13 cellular contexts compared by ENCODE assay signal in genomic region chr19:44303305-44303704, GRCh38. TPM values are rescaled to one million over a fixed set of nuclear protein-coding genes. Genes with fewer than 3 reads are reported as not detected.
DNase-seq lines count a peak whose midpoint lies in the region; ATAC-seq and TF ChIP-seq lines count a peak whose summit lies in the region.
"Had no signal": no experiment of that assay in that cellular context is flagged by ENCODE, and none has a peak within 500 bp of the region (broad histone marks: within the 10 kb centered on the region; RNA-seq: fewer than 3 reads in every experiment).

No MANE protein-coding gene starts in this region.

- intact Hi-C loops in esophagus squamous epithelium (cut with DNase I), result no loop called here

- CTCF ChIA-PET in CD8-positive, alpha-beta memory T cell (lab: Charles Lee), result no interaction called here
- CTCF ChIA-PET in T-cell (lab: Charles Lee), result no interaction called here

- TF ChIP-seq POLR2A in esophagus squamous epithelium (IDR thresholded peaks at IDR 0.05), result no peak

- peak; percentile 6 for DNase-seq in A172 (ENCODE audit: low spot score)
- no peak for DNase-seq in CD8-positive, alpha-beta memory T cell
- no peak for DNase-seq in T-cell
- DNase-seq in kidney glomerular epithelial cell (lab: John Stamatoyannopoulos, UW), result peak; percentile 26
- no peak for DNase-seq in GM13976 (ENCODE audit: low spot score)
- no peak for DNase-seq in esophagus squamous epithelium (lab: John Stamatoyannopoulos, UW)
- DNase-seq in DMS 273 treated with DMSO at 0.1 percent for 48 hours (lab: John Stamatoyannopoulos, UW), result no peak
- DNase-seq: DMS153; NCI-H510A treated with DMSO at 0.1 percent for 48 hours; stimulated activated CD4-positive, alpha-beta T cell treated with anti-CD3 and anti-CD28 coated beads, Interleukin-2, amount 100 ng/mL, for 48 hours had no signal

- peak overlapping the region in 6 of 7 donors; percentile 58 to 96 (median 94) for H3K4me3 Mint-ChIP-seq in CD8-positive, alpha-beta memory T cell
- peak overlapping the region; percentile 24 to 94 (median 84) for H3K4me3 Mint-ChIP-seq in T-cell

- ATAC-seq in T-cell (replicated peaks in 1 of 4), result no peak
- ATAC-seq in GM21526 (IDR thresholded peaks at IDR 0.05; ENCODE audit: low FRiP score, unreplicated experiment), result no peak

- peaks cover 2% of the 10 kb centered on the region in 2 donors for H3K27me3 Mint-ChIP-seq in CD8-positive, alpha-beta memory T cell
- no peaks in the 10 kb centered on the region for H3K27me3 Mint-ChIP-seq in T-cell

- in situ Hi-C loops in GM13976 (cut with MboI; ENCODE audit: low sequenced_read_pairs, unreplicated experiment), result no loop called here

- peaks cover 4 to 25% (median 9%) of the 10 kb centered on the region in 5 donors for H3K9me3 Mint-ChIP-seq in CD8-positive, alpha-beta memory T cell
- peaks cover 0 to 19% (median 11%) of the 10 kb centered on the region in 3 donors for H3K9me3 Mint-ChIP-seq in T-cell

- peaks cover 6% of the 10 kb centered on the region for H3K9me3 ChIP-seq in CD8-positive, alpha-beta memory T cell (ENCODE audit: low read length)
- peaks cover 0 to 19% (median 0%) of the 10 kb centered on the region in 3 donors for H3K9me3 ChIP-seq in esophagus squamous epithelium

- no peak overlapping the region for H3K27ac Mint-ChIP-seq in CD8-positive, alpha-beta memory T cell
- no peak overlapping the region for H3K27ac Mint-ChIP-seq in T-cell

- H3K36me3 Mint-ChIP-seq in CD8-positive, alpha-beta memory T cell, result peaks cover 21 to 58% (median 47%) of the 10 kb centered on the region in 3 donors
- H3K36me3 Mint-ChIP-seq in T-cell, result peaks cover 41% of the 10 kb centered on the region

- POLR2A ChIA-PET in CD8-positive, alpha-beta memory T cell (lab: Charles Lee), result no interaction called here
- POLR2A ChIA-PET in T-cell (lab: Charles Lee), result no interaction called here

- TF ChIP-seq CTCF in GM13976 (IDR thresholded peaks at IDR 0.05; ENCODE audit: borderline replicate concordance, control extremely low read depth, extremely low read depth, insufficient read depth, missing control alignments) (no peak), esophagus squamous epithelium (IDR thresholded peaks at IDR 0.05) (no peak)

- no peak overlapping the region for H3K4me3 ChIP-seq in CD8-positive, alpha-beta memory T cell (ENCODE audit: low read length)
- H3K4me3 ChIP-seq in esophagus squamous epithelium, result no peak overlapping the region

- 64 to 80% methylated on average over 4 of the region's 4 CpGs for WGBS in esophagus squamous epithelium, 2 donors

- no peaks in the 10 kb centered on the region for H3K27me3 ChIP-seq in CD8-positive, alpha-beta memory T cell (ENCODE audit: insufficient read depth, low read length, poor library complexity, severe bottlenecking)
- no peaks in the 10 kb centered on the region for H3K27me3 ChIP-seq in esophagus squamous epithelium

- H3K4me1 Mint-ChIP-seq in CD8-positive, alpha-beta memory T cell, result peaks cover 21 to 49% (median 26%) of the 10 kb centered on the region in 3 donors
- H3K4me1 Mint-ChIP-seq in T-cell, result peaks cover 20 to 28% (median 27%) of the 10 kb centered on the region in 3 donors

- peaks cover 7% of the 10 kb centered on the region for H3K4me1 ChIP-seq in CD8-positive, alpha-beta memory T cell (ENCODE audit: insufficient read depth, low read length)
- peaks cover 0 to 19% (median 5%) of the 10 kb centered on the region in 3 donors for H3K4me1 ChIP-seq in esophagus squamous epithelium

- peaks cover 21% of the 10 kb centered on the region for H3K36me3 ChIP-seq in CD8-positive, alpha-beta memory T cell (ENCODE audit: insufficient read depth, low read length)
- peaks cover 5 to 43% (median 11%) of the 10 kb centered on the region in 3 donors for H3K36me3 ChIP-seq in esophagus squamous epithelium

- H3K27ac ChIP-seq in CD8-positive, alpha-beta memory T cell (ENCODE audit: low read depth, low read length), result no peak overlapping the region
- H3K27ac ChIP-seq in esophagus squamous epithelium, result no peak overlapping the region
- H3K27ac ChIP-seq: thoracic aorta had no signal

RNA-seq across cellular contexts. Expression of gene ZNF235, which starts 1.5 kb away (rescaled TPM):
- total RNA-seq in A172 (2014; rRNA removed; shearing (Covaris generic)), result 3.3 and 4.2 TPM in 2 replicates
- total RNA-seq in CD8-positive, alpha-beta memory T cell, result 1 to 10 TPM; 4.7 to 5.1 TPM
- polyA plus RNA-seq in CD8-positive, alpha-beta memory T cell, result 3.8 TPM
- total RNA-seq in T-cell (10 to 100 TPM in 3 of 5 donors, 1 to 10 TPM in 2; 5.9 to 14.2 (median 11.4) TPM), esophagus squamous epithelium (1 to 10 TPM; 1.8 to 3.6 (median 2.1) TPM)

RNA-seq across cellular contexts. Expression of gene ZNF233, which starts 43.6 kb away (rescaled TPM):
- not detected in 2 replicates for total RNA-seq in A172 (2014; rRNA removed; shearing (Covaris generic))
- under 1 TPM; 0.09 to 0.22 TPM for total RNA-seq in CD8-positive, alpha-beta memory T cell
- 0.44 TPM for polyA plus RNA-seq in CD8-positive, alpha-beta memory T cell
- total RNA-seq in T-cell (1 to 10 TPM in 1 of 5 donors, under 1 TPM in 4; 0.16 to 1.2 (median 0.25) TPM), esophagus squamous epithelium (under 1 TPM in 1 of 4 donors, not detected in 3; 0.57 TPM)

RNA-seq across cellular contexts. Expression of gene ZNF112, which starts 53.2 kb away (rescaled TPM):
- total RNA-seq in A172 (2014; rRNA removed; shearing (Covaris generic)), result 8.3 and 9.5 TPM in 2 replicates
- under 1 TPM in 1 of 2 experiments, not detected in 1; 0.49 TPM for total RNA-seq in CD8-positive, alpha-beta memory T cell
- not detected for polyA plus RNA-seq in CD8-positive, alpha-beta memory T cell
- under 1 TPM in 3 of 5 donors, not detected in 2; 0.12 to 0.51 (median 0.33) TPM for total RNA-seq in T-cell
- total RNA-seq in esophagus squamous epithelium, result 1 to 10 TPM in 3 of 4 donors, under 1 TPM in 1; 0.83 to 5.9 (median 2.6) TPM
- total RNA-seq: T-helper 1 cell treated with Interleukin-12 subunit alpha and Interleukin-12 subunit beta and Interleukin-4 antibody, amounts not matched to agents 30 ng/mL and 1 ng/mL, for 36 hours had no signal

Comparison
In these comparisons a context has a peak if more than half of its experiments do, and no peak if none do; other contexts are left out.
1. DNase-seq: peak in A172 (single experiment) and kidney glomerular epithelial cell (single experiment); none in CD8-positive, alpha-beta memory T cell (0 of 5), T-cell (0 of 34), GM13976 (single experiment), esophagus squamous epithelium (single experiment) and DMS 273 treated with DMSO at 0.1 percent for 48 hours (single experiment).